Comparison of ENCODE assay signal across 8 cellular contexts in genomic region chr10:42637648-42638052, GRCh38. TPM values are rescaled to one million over a fixed set of nuclear protein-coding genes. Genes with fewer than 3 reads are reported as not detected.
A peak's percentile ranks its signal among the peaks of the same experiment; 100 is the strongest.
DNase-seq lines count a peak whose midpoint lies in the region; ATAC-seq, FAIRE-seq and TF ChIP-seq lines count a peak whose summit lies in the region.

No MANE protein-coding gene starts in this region.

- H3K4me1 ChIP-seq in H9 (ENCODE audit: insufficient read depth, low read length) (no peaks in the 10 kb centered on the region), gastroesophageal sphincter (peaks cover 0 to 27% (median 0%) of the 10 kb centered on the region in 3 donors), small intestine (ENCODE audit: control insufficient read depth in 2 of 2, insufficient read depth in 1 of 2, low read depth in 1 of 2, low read length in 1 of 2) (peaks cover 0 to 3% of the 10 kb centered on the region in 2 donors)

- H3K4ac ChIP-seq in H9 (ENCODE audit: low read depth, low read length) = no peak overlapping the region

- no peak overlapping the region for H4K5ac ChIP-seq in H9 (ENCODE audit: insufficient read length, low read depth, low read length)

- no CpG with 5 or more reads among the region's 10 CpGs for WGBS in H9 (ENCODE audit: extremely low coverage, insufficient read length, low lambda C conversion rate)
- WGBS in gastroesophageal sphincter (ENCODE audit: low coverage in 1 of 2), 2 donors = 26 to 70% methylated on average over 5 to 10 of the region's 10 CpGs
- WGBS in small intestine, 3 donors = 4 to 22% (median 10%) methylated on average over 10 of the region's 10 CpGs

- no peaks in the 10 kb centered on the region for H3K79me1 ChIP-seq in H9 (ENCODE audit: insufficient read depth, low read depth, low read length, poor library complexity, severe bottlenecking)

- H3K4me3 ChIP-seq in WERI-Rb-1 (ENCODE audit: low read depth, low read length) = peak overlapping the region; percentile 57
- H3K4me3 ChIP-seq in gastroesophageal sphincter = peak overlapping the region; percentile 55 to 79
- H3K4me3 ChIP-seq in small intestine (ENCODE audit: low read depth in 1 of 2, low read length in 2 of 2) = peak overlapping the region; percentile 10 to 94

- peak overlapping the region; percentile 47 for H3K18ac ChIP-seq in H9 (ENCODE audit: insufficient read length, low read depth, low read length)

- TF ChIP-seq POLR2A in gastroesophageal sphincter (IDR thresholded peaks at IDR 0.05) = no peak

- H3K4me2 ChIP-seq in H9 (ENCODE audit: insufficient read depth, insufficient read length, low read length) = peak overlapping the region; percentile 70

- H3K27ac ChIP-seq in H9 (ENCODE audit: insufficient read length, low read depth, low read length) = peak overlapping the region; percentile 33
- peak overlapping the region; percentile 98 for H3K27ac ChIP-seq in WERI-Rb-1
- peak overlapping the region; percentile 57 to 97 (median 94) for H3K27ac ChIP-seq in gastroesophageal sphincter
- peak overlapping the region; percentile 95 to 97 for H3K27ac ChIP-seq in small intestine (ENCODE audit: low read depth in 1 of 2, low read length in 1 of 2)

- no peak overlapping the region for H2BK5ac ChIP-seq in H9 (ENCODE audit: insufficient read length, low read length)

- TF ChIP-seq CTCF in H9 (conservative IDR thresholded peaks at IDR 0.05) (no peak), WERI-Rb-1 (IDR thresholded peaks at IDR 0.05; ENCODE audit: low read depth, low read length) (no peak), gastroesophageal sphincter (IDR thresholded peaks at IDR 0.05) (no peak)

- H2BK15ac ChIP-seq in H9 (ENCODE audit: low read depth, low read length) = no peak overlapping the region

- H2BK120ac ChIP-seq in H9 (ENCODE audit: low read depth, low read length, poor library complexity, severe bottlenecking) = no peak overlapping the region

- no peaks in the 10 kb centered on the region; the same call in 1 of the 2 replicates for H3K79me2 ChIP-seq in H9 (ENCODE audit: insufficient read depth, low read length)

- no peak overlapping the region for H3T11ph ChIP-seq in H9 (ENCODE audit: low read length)

- H2BK12ac ChIP-seq in H9 (ENCODE audit: insufficient read length, low read depth, low read length) = no peak overlapping the region

- no peak for DNase-seq in H9
- no peak for DNase-seq in WERI-Rb-1
- peak; percentile 42 for DNase-seq in small intestine
- no peak for DNase-seq in COLO829 (ENCODE audit: low spot score)

- H3K27me3 ChIP-seq in H9 (ENCODE audit: insufficient read depth, low read length) (no peaks in the 10 kb centered on the region), WERI-Rb-1 (ENCODE audit: insufficient read depth, low read depth, severe bottlenecking) (no peaks in the 10 kb centered on the region), gastroesophageal sphincter (no peaks in the 10 kb centered on the region), small intestine (ENCODE audit: control insufficient read depth in 2 of 2, insufficient read depth in 2 of 2, low read length in 2 of 2) (no peaks in the 10 kb centered on the region)

- H4K8ac ChIP-seq in H9 (replicated peaks; ENCODE audit: insufficient read length, low read depth, low read length) = peak overlapping the region; percentile 8

- ATAC-seq in gastroesophageal sphincter (no peak), GM21529 (IDR thresholded peaks at IDR 0.05; ENCODE audit: unreplicated experiment) (no peak), HG03135 (IDR thresholded peaks at IDR 0.05; ENCODE audit: unreplicated experiment) (no peak), HG02870 (IDR thresholded peaks at IDR 0.05; ENCODE audit: unreplicated experiment) (no peak)

- no peak overlapping the region for H2BK20ac ChIP-seq in H9 (ENCODE audit: low read depth, low read length, poor library complexity, severe bottlenecking)

- H4K20me1 ChIP-seq in H9 (ENCODE audit: control insufficient read depth, insufficient read depth, insufficient read length) = no peaks in the 10 kb centered on the region

- peaks cover 5% of the 10 kb centered on the region for H3K23me2 ChIP-seq in H9 (ENCODE audit: insufficient read length, low read depth, low read length, poor library complexity, severe bottlenecking)

- peaks cover 10 to 15% of the 10 kb centered on the region in 2 experiments for H3K4me1 Mint-ChIP-seq in H9

- H3K9me3 Mint-ChIP-seq in H9 = no peaks in the 10 kb centered on the region; a peak in 1 of 5 replicates

- peak overlapping the region; percentile 85; the same call in 1 of the 2 replicates for H3K14ac ChIP-seq in H9 (ENCODE audit: insufficient read depth, low read length)

- TF ChIP-seq EP300 in gastroesophageal sphincter (IDR thresholded peaks at IDR 0.05) = no peak

- peaks cover 11 to 28% (median 19%) of the 10 kb centered on the region in 3 experiments; a peak in 6 of 7 replicates for H3K36me3 Mint-ChIP-seq in H9 (ENCODE audit: insufficient read depth in 1 of 3, low read depth in 3 of 3)

- no peaks in the 10 kb centered on the region for H3K9me3 ChIP-seq in H9 (ENCODE audit: control insufficient read depth, low read depth, low read length)
- H3K9me3 ChIP-seq in WERI-Rb-1 (ENCODE audit: severe bottlenecking) = no peaks in the 10 kb centered on the region
- H3K9me3 ChIP-seq in gastroesophageal sphincter = no peaks in the 10 kb centered on the region
- H3K9me3 ChIP-seq in small intestine (ENCODE audit: control insufficient read depth, low read depth) = no peaks in the 10 kb centered on the region

- H3K56ac ChIP-seq in H9 (ENCODE audit: insufficient read length, low read depth, low read length) = no peak overlapping the region

- H4K91ac ChIP-seq in H9 (ENCODE audit: insufficient read length, low read depth, low read length) = no peak overlapping the region

- H3K27ac Mint-ChIP-seq in H9 = peak overlapping the region; percentile 66 to 93 (median 93); a peak in 5 of 7 replicates

- peak overlapping the region; percentile 94 for H3K9ac ChIP-seq in H9 (ENCODE audit: extremely low read depth, insufficient read length, low read length)

- no peak overlapping the region for H3K23ac ChIP-seq in H9 (ENCODE audit: insufficient read length, low read depth, low read length)

- no peaks in the 10 kb centered on the region for H3K27me3 Mint-ChIP-seq in H9 (ENCODE audit: low read depth)

- H2AK5ac ChIP-seq in H9 (ENCODE audit: insufficient read length, low read length) = no peak overlapping the region

- peak overlapping the region; percentile 79 to 87 for H3K4me3 Mint-ChIP-seq in H9

- H2AFZ ChIP-seq in H9 (ENCODE audit: low read length) = no peak overlapping the region

- no peak for FAIRE-seq in small intestine (lab: Jason Lieb, UNC)

- H3K36me3 ChIP-seq in WERI-Rb-1 = peaks cover 8% of the 10 kb centered on the region
- peaks cover 0 to 19% of the 10 kb centered on the region in 2 donors for H3K36me3 ChIP-seq in gastroesophageal sphincter
- peaks cover 1 to 2% of the 10 kb centered on the region in 2 donors for H3K36me3 ChIP-seq in small intestine (ENCODE audit: control insufficient read depth in 2 of 2, insufficient read depth in 2 of 2, low read length in 2 of 2)

RNA-seq across cellular contexts. Expression of gene ZNF33B, which starts 0.7 kb away (rescaled TPM):
- total RNA-seq in H9 (2021) (30.9 and 39.6 TPM in 2 replicates), gastroesophageal sphincter (10 to 100 TPM; 15.6 to 22.7 (median 19.0) TPM)
- polyA plus RNA-seq in small intestine = 10 to 100 TPM in 2 of 3 donors, 1 to 10 TPM in 1; 8.7 to 18.1 (median 14.2) TPM

Comparison
In these comparisons a context has a peak if more than half of its experiments do, and no peak if none do; other contexts are left out.
1. H3K27ac ChIP-seq: peak in every context shown above with its lines; median percentile 98 in WERI-Rb-1; 96 in small intestine; 94 in gastroesophageal sphincter; 33 in H9.